ENCODE assay signal across 26 cellular contexts in genomic region chr19:42086770-42087550, GRCh38. TPM values are rescaled to one million over a fixed set of nuclear protein-coding genes. Genes with fewer than 3 reads are reported as not detected.
A peak's percentile ranks its signal among the peaks of the same experiment; 100 is the strongest.
DNase-seq lines count a peak whose midpoint lies in the region; ATAC-seq and TF ChIP-seq lines count a peak whose summit lies in the region.
"Had no signal": no experiment of that assay in that cellular context is flagged by ENCODE, and none has a peak within 500 bp of the region (broad histone marks: within the 10 kb centered on the region; RNA-seq: fewer than 3 reads in every experiment).

No MANE protein-coding gene starts in this region.

- no peaks in the 10 kb centered on the region for H3K79me1 ChIP-seq in H9 (ENCODE audit: insufficient read depth, low read depth, low read length, poor library complexity, severe bottlenecking)

- peaks cover 33% of the 10 kb centered on the region for H3K36me3 Mint-ChIP-seq in activated B cell treated with CpG ODN at 0.5 μM for 24 hours (ENCODE audit: low read depth)
- peaks cover 28 to 48% of the 10 kb centered on the region in 2 donors for H3K36me3 Mint-ChIP-seq in stimulated activated naive B cell treated with anti-CD40 and anti-IgM and Interleukin-4, amounts not matched to agents 10 μg/mL and 1 μg/mL and 100 μg/mL, for 72 hours
- H3K36me3 Mint-ChIP-seq in H9 (ENCODE audit: insufficient read depth in 1 of 3, low read depth in 3 of 3): peaks cover 2 to 6% (median 3%) of the 10 kb centered on the region in 3 experiments; a peak in 5 of 7 replicates

- H3K9me3 Mint-ChIP-seq in stimulated activated naive CD8-positive, alpha-beta T cell treated with anti-CD3 and anti-CD28 coated beads, Interleukin-15, amount 100 ng/mL, for 72 hours: no peaks in the 10 kb centered on the region
- H3K9me3 Mint-ChIP-seq in activated B cell treated with CpG ODN at 0.5 μM for 24 hours: no peaks in the 10 kb centered on the region
- no peaks in the 10 kb centered on the region for H3K9me3 Mint-ChIP-seq in stimulated activated naive B cell treated with anti-CD40 and anti-IgM and Interleukin-4, amounts not matched to agents 10 μg/mL and 1 μg/mL and 100 μg/mL, for 72 hours
- no peaks in the 10 kb centered on the region for H3K9me3 Mint-ChIP-seq in H9
- H3K9me3 Mint-ChIP-seq: activated naive CD4-positive, alpha-beta T cell treated with anti-CD3 and anti-CD28 coated beads, Interleukin-2, amount 50 U/mL, for 24 hours; dendritic cell treated with granulocyte-macrophage colony-stimulating factor and Interleukin-4, amounts not matched to agents 40 ng/mL and 50 ng/mL, for 4 days; endodermal cell had no signal

- no peak for DNase-seq in stimulated activated naive CD8-positive, alpha-beta T cell treated with anti-CD3 and anti-CD28 coated beads, Interleukin-15, amount 100 ng/mL, for 72 hours
- no peak for DNase-seq in stimulated activated naive CD8-positive, alpha-beta T cell treated with anti-CD3 and anti-CD28 coated beads, Interleukin-15, Interleukin-2, amounts not matched to agents 100 U/mL and 50 U/mL, for 24 hours
- DNase-seq in activated B cell treated with CpG ODN at 0.5 μM for 24 hours (no peak), iris pigment epithelial cell (ENCODE audit: low read depth) (peak; percentile 36), H9 (no peak), SIG-M5 (lab: John Stamatoyannopoulos, UW) (no peak)
- no peak for DNase-seq in stimulated activated naive B cell treated with anti-CD40 and anti-IgM and Interleukin-4, amounts not matched to agents 10 μg/mL and 1 μg/mL and 100 μg/mL, for 72 hours
- DNase-seq in activated effector memory CD4-positive, alpha-beta T cell treated with anti-CD3 and anti-CD28 coated beads, Interleukin-2, amount 50 U/mL, for 16 hours: no peak
- DNase-seq: activated CD4-positive, alpha-beta T cell treated with anti-CD3 and anti-CD28 coated beads, Interleukin-2, amount 50 U/mL, for 4 hours; amygdala; C1 segment of cervical spinal cord; Caco-2; DND-41; endodermal cell; gastrocnemius medialis; NCI-H1092; NCI-H1930; NCI-H2227 treated with DMSO at 0.1 percent for 48 hours; NCI-H748 treated with DMSO at 0.1 percent for 48 hours; stimulated activated CD4-positive, alpha-beta T cell treated with anti-CD3 and anti-CD28 coated beads, Interleukin-1b, Interleukin-23, amount 100 ng/mL, for 48 hours; stimulated activated CD8-positive, alpha-beta memory T cell treated with anti-CD3 and anti-CD28 coated beads, Interleukin-4, amount 100 ng/mL, for 48 hours; T-helper 1 cell; upper lobe of right lung had no signal

- H3K4me1 Mint-ChIP-seq in stimulated activated naive CD8-positive, alpha-beta T cell treated with anti-CD3 and anti-CD28 coated beads, Interleukin-15, amount 100 ng/mL, for 72 hours: peaks cover 48% of the 10 kb centered on the region
- H3K4me1 Mint-ChIP-seq in activated B cell treated with CpG ODN at 0.5 μM for 24 hours (peaks cover 51% of the 10 kb centered on the region), H9 (peaks cover 14 to 42% of the 10 kb centered on the region in 2 experiments)
- peaks cover 42 to 65% of the 10 kb centered on the region in 2 donors for H3K4me1 Mint-ChIP-seq in stimulated activated naive B cell treated with anti-CD40 and anti-IgM and Interleukin-4, amounts not matched to agents 10 μg/mL and 1 μg/mL and 100 μg/mL, for 72 hours

- intact Hi-C loops in activated B cell treated with CpG ODN at 0.5 μM for 24 hours (cut with micrococcal nuclease): no loop called here

- H3K4me3 Mint-ChIP-seq in stimulated activated naive CD8-positive, alpha-beta T cell treated with anti-CD3 and anti-CD28 coated beads, Interleukin-15, amount 100 ng/mL, for 72 hours: no peak overlapping the region
- H3K4me3 Mint-ChIP-seq in activated B cell treated with CpG ODN at 0.5 μM for 24 hours: peak overlapping the region; percentile 35
- H3K4me3 Mint-ChIP-seq in stimulated activated naive B cell treated with anti-CD40 and anti-IgM and Interleukin-4, amounts not matched to agents 10 μg/mL and 1 μg/mL and 100 μg/mL, for 72 hours: peak overlapping the region in 1 of 2 donors; percentile 47
- H3K4me3 Mint-ChIP-seq in H9: no peak overlapping the region
- H3K4me3 Mint-ChIP-seq: activated naive CD4-positive, alpha-beta T cell treated with anti-CD3 and anti-CD28 coated beads, Interleukin-2, amount 50 U/mL, for 24 hours; dendritic cell treated with granulocyte-macrophage colony-stimulating factor and Interleukin-4, amounts not matched to agents 40 ng/mL and 50 ng/mL, for 4 days; endodermal cell had no signal

- no peaks in the 10 kb centered on the region for H3K4me1 ChIP-seq in H9 (ENCODE audit: insufficient read depth, low read length)
- H3K4me1 ChIP-seq: gastrocnemius medialis had no signal

- no peak overlapping the region for H2BK20ac ChIP-seq in H9 (ENCODE audit: low read depth, low read length, poor library complexity, severe bottlenecking)

- no peak overlapping the region for H2AK5ac ChIP-seq in H9 (ENCODE audit: insufficient read length, low read length)

- TF ChIP-seq CTCF in activated B cell treated with CpG ODN at 0.5 μM for 24 hours (IDR thresholded peaks at IDR 0.05): no peak
- TF ChIP-seq CTCF in H9 (conservative IDR thresholded peaks at IDR 0.05): no peak

- H3K23ac ChIP-seq in H9 (ENCODE audit: insufficient read length, low read depth, low read length): no peak overlapping the region

- H2AFZ ChIP-seq in H9 (ENCODE audit: low read length): no peak overlapping the region

- no peak overlapping the region for H2BK120ac ChIP-seq in H9 (ENCODE audit: low read depth, low read length, poor library complexity, severe bottlenecking)

- no peak overlapping the region for H2BK5ac ChIP-seq in H9 (ENCODE audit: insufficient read length, low read length)

- H3T11ph ChIP-seq in H9 (ENCODE audit: low read length): no peak overlapping the region

- H2BK15ac ChIP-seq in H9 (ENCODE audit: low read depth, low read length): no peak overlapping the region

- H3K27ac ChIP-seq in H9 (ENCODE audit: insufficient read length, low read depth, low read length): no peak overlapping the region
- H3K27ac ChIP-seq: upper lobe of right lung had no signal

- no peak overlapping the region for H4K5ac ChIP-seq in H9 (ENCODE audit: insufficient read length, low read depth, low read length)

- WGBS in H9 (ENCODE audit: extremely low coverage, insufficient read length, low lambda C conversion rate): no CpG with 5 or more reads among the region's 11 CpGs

- no peak overlapping the region for H3K4me2 ChIP-seq in H9 (ENCODE audit: insufficient read depth, insufficient read length, low read length)

- H4K91ac ChIP-seq in H9 (ENCODE audit: insufficient read length, low read depth, low read length): no peak overlapping the region

- H3K9me3 ChIP-seq in H9 (ENCODE audit: control insufficient read depth, low read depth, low read length): no peaks in the 10 kb centered on the region
- H3K9me3 ChIP-seq: Caco-2, gastrocnemius medialis, upper lobe of right lung had no signal

- no peak overlapping the region for H2BK12ac ChIP-seq in H9 (ENCODE audit: insufficient read length, low read depth, low read length)

- H4K20me1 ChIP-seq in H9 (ENCODE audit: control insufficient read depth, insufficient read depth, insufficient read length): no peaks in the 10 kb centered on the region

- peak overlapping the region; percentile 25 to 31 for H3K27ac Mint-ChIP-seq in stimulated activated naive CD8-positive, alpha-beta T cell treated with anti-CD3 and anti-CD28 coated beads, Interleukin-15, amount 100 ng/mL, for 72 hours
- H3K27ac Mint-ChIP-seq in activated B cell treated with CpG ODN at 0.5 μM for 24 hours (peak overlapping the region; percentile 79), H9 (no peak overlapping the region)
- H3K27ac Mint-ChIP-seq in stimulated activated naive B cell treated with anti-CD40 and anti-IgM and Interleukin-4, amounts not matched to agents 10 μg/mL and 1 μg/mL and 100 μg/mL, for 72 hours: peak overlapping the region; percentile 72
- H3K27ac Mint-ChIP-seq: dendritic cell treated with granulocyte-macrophage colony-stimulating factor and Interleukin-4, amounts not matched to agents 40 ng/mL and 50 ng/mL, for 4 days; endodermal cell had no signal

- no peak overlapping the region for H3K9ac ChIP-seq in H9 (ENCODE audit: extremely low read depth, insufficient read length, low read length)

- H3K79me2 ChIP-seq in H9 (ENCODE audit: insufficient read depth, low read length): no peaks in the 10 kb centered on the region

- H4K8ac ChIP-seq in H9 (replicated peaks; ENCODE audit: insufficient read length, low read depth, low read length): no peak overlapping the region

- H3K18ac ChIP-seq in H9 (ENCODE audit: insufficient read length, low read depth, low read length): no peak overlapping the region

- POLR2A ChIA-PET in activated B cell treated with CpG ODN at 0.5 μM for 24 hours (lab: Charles Lee): interaction anchor here (0.6 to 2.1 kb wide), 8 partner anchors 8 to 278 kb away, joined by 3 to 21 read pairs (median 4); partner anchors contain the start of gene ZNF574

- ATAC-seq in stimulated activated naive CD8-positive, alpha-beta T cell treated with anti-CD3 and anti-CD28 coated beads, Interleukin-15, amount 100 ng/mL, for 72 hours: peak; percentile 27
- ATAC-seq in stimulated activated naive CD8-positive, alpha-beta T cell treated with anti-CD3 and anti-CD28 coated beads, Interleukin-15, Interleukin-2, amounts not matched to agents 100 U/mL and 50 U/mL, for 24 hours: no peak
- ATAC-seq in activated B cell treated with CpG ODN at 0.5 μM for 24 hours (ENCODE audit: low read depth): peak; percentile 18
- ATAC-seq in stimulated activated naive B cell treated with anti-CD40 and anti-IgM and Interleukin-4, amounts not matched to agents 10 μg/mL and 1 μg/mL and 100 μg/mL, for 72 hours (replicated peaks): peak; percentile 17 to 28
- ATAC-seq: gastrocnemius medialis, upper lobe of right lung had no signal

- H3K27me3 ChIP-seq in H9 (ENCODE audit: insufficient read depth, low read length): no peaks in the 10 kb centered on the region
- H3K27me3 ChIP-seq: gastrocnemius medialis, upper lobe of right lung had no signal

- H3K23me2 ChIP-seq in H9 (ENCODE audit: insufficient read length, low read depth, low read length, poor library complexity, severe bottlenecking): no peaks in the 10 kb centered on the region

- H3K27me3 Mint-ChIP-seq in stimulated activated naive CD8-positive, alpha-beta T cell treated with anti-CD3 and anti-CD28 coated beads, Interleukin-15, amount 100 ng/mL, for 72 hours: no peaks in the 10 kb centered on the region
- H3K27me3 Mint-ChIP-seq in activated B cell treated with CpG ODN at 0.5 μM for 24 hours (no peaks in the 10 kb centered on the region), H9 (ENCODE audit: low read depth) (peaks cover 3% of the 10 kb centered on the region)
- no peaks in the 10 kb centered on the region for H3K27me3 Mint-ChIP-seq in stimulated activated naive B cell treated with anti-CD40 and anti-IgM and Interleukin-4, amounts not matched to agents 10 μg/mL and 1 μg/mL and 100 μg/mL, for 72 hours
- H3K27me3 Mint-ChIP-seq: activated naive CD4-positive, alpha-beta T cell treated with anti-CD3 and anti-CD28 coated beads, Interleukin-2, amount 50 U/mL, for 24 hours; dendritic cell treated with granulocyte-macrophage colony-stimulating factor and Interleukin-4, amounts not matched to agents 40 ng/mL and 50 ng/mL, for 4 days had no signal

- H3K4ac ChIP-seq in H9 (ENCODE audit: low read depth, low read length): no peak overlapping the region

- no peak overlapping the region for H3K56ac ChIP-seq in H9 (ENCODE audit: insufficient read length, low read depth, low read length)

- no peak overlapping the region for H3K14ac ChIP-seq in H9 (ENCODE audit: insufficient read depth, low read length)

- CTCF ChIA-PET in activated B cell treated with CpG ODN at 0.5 μM for 24 hours (lab: Charles Lee): no interaction called here

RNA-seq across cellular contexts. Expression of gene ZNF574, which starts 11.0 kb away (rescaled TPM):
- 27.7 and 29.6 TPM in 2 replicates for total RNA-seq in activated B cell treated with CpG ODN at 0.5 μM for 24 hours
- 35.6 and 36.3 TPM in 2 replicates for total RNA-seq in H9 (2021)

RNA-seq across cellular contexts. Expression of gene GRIK5, which starts 17.0 kb away (rescaled TPM):
- total RNA-seq in activated B cell treated with CpG ODN at 0.5 μM for 24 hours: 0.09 and 0.15 TPM in 2 replicates
- total RNA-seq in H9 (2021): 43.1 and 45.0 TPM in 2 replicates
- total RNA-seq: SK-MEL-5 had no signal

RNA-seq across cellular contexts. Expression of gene POU2F2, which starts 45.3 kb away (rescaled TPM):
- total RNA-seq in activated B cell treated with CpG ODN at 0.5 μM for 24 hours (508 and 577 TPM in 2 replicates), H9 (2021) (2.8 and 2.9 TPM in 2 replicates)
- total RNA-seq: SK-MEL-5 had no signal

Comparison
In these comparisons a context has a peak if more than half of its experiments do, and no peak if none do; other contexts are left out.
1. H3K27ac Mint-ChIP-seq: peak in stimulated activated naive CD8-positive, alpha-beta T cell treated with anti-CD3 and anti-CD28 coated beads, Interleukin-15, amount 100 ng/mL, for 72 hours (2 of 2), activated B cell treated with CpG ODN at 0.5 μM for 24 hours (single experiment) and stimulated activated naive B cell treated with anti-CD40 and anti-IgM and Interleukin-4, amounts not matched to agents 10 μg/mL and 1 μg/mL and 100 μg/mL, for 72 hours (single experiment); none in H9 (0 of 3).
2. RNA of gene GRIK5, which starts 17.0 kb away (total RNA-seq): 43.1 to 45.0 TPM in H9; 0.09 to 0.15 TPM in activated B cell treated with CpG ODN at 0.5 μM for 24 hours; every median in the first group is over 10 times any median in the second.
3. RNA of gene POU2F2, which starts 45.3 kb away (total RNA-seq): 508 to 577 TPM in activated B cell treated with CpG ODN at 0.5 μM for 24 hours; 2.8 to 2.9 TPM in H9; every median in the first group is over 100 times any median in the second.